Comparison of ENCODE assay signal across 28 cellular contexts in genomic region chr16:86080982-86081381, GRCh38.
"Had no signal": no experiment of that assay in that cellular context is flagged by ENCODE, and none has a peak within 500 bp of the region (broad histone marks: within the 10 kb centered on the region; RNA-seq: fewer than 3 reads in every experiment).

No MANE protein-coding gene starts in this region.

- H3K27ac ChIP-seq: left lung, lower lobe of right lung, neural progenitor cell, neutrophil, ovary, prostate gland, suprapubic skin, thoracic aorta, tibial artery, upper lobe of right lung had no signal

- ATAC-seq: left colon; left lung; lower lobe of right lung; natural killer cell; right cardiac atrium; stimulated activated naive B cell treated with anti-CD40 and anti-IgM and Interleukin-4, amounts not matched to agents 10 μg/mL and 1 μg/mL and 100 μg/mL, for 72 hours; stimulated activated naive CD8-positive, alpha-beta T cell treated with anti-CD3 and anti-CD28 coated beads, Interleukin-15, Interleukin-2, amounts not matched to agents 100 U/mL and 50 U/mL, for 24 hours; upper lobe of right lung had no signal

- H3K9me3 ChIP-seq: left lung, lower lobe of right lung, neutrophil, ovary, prostate gland, suprapubic skin, thoracic aorta, tibial artery, upper lobe of right lung had no signal

- H3K36me3 ChIP-seq: left lung, lower lobe of right lung, neural progenitor cell, neutrophil, ovary, prostate gland, suprapubic skin, thoracic aorta, tibial artery, upper lobe of right lung had no signal

- DNase-seq: hippocampal formation; lower lobe of right lung; mammary epithelial cell; mesenchymal stem cell; naive B cell; natural killer cell; nephron progenitor cell; occipital lobe; retina; stimulated activated CD4-positive, alpha-beta T cell treated with anti-CD3 and anti-CD28 coated beads, Interleukin-1b, Interleukin-23, amount 100 ng/mL, for 48 hours; stimulated activated CD4-positive, alpha-beta T cell treated with anti-CD3 and anti-CD28 coated beads, Interleukin-2, amount 100 ng/mL, for 48 hours; stimulated activated naive B cell treated with anti-CD40 and anti-IgM and Interleukin-4, amounts not matched to agents 10 μg/mL and 1 μg/mL and 100 μg/mL, for 72 hours; stimulated activated naive CD8-positive, alpha-beta T cell treated with anti-CD3 and anti-CD28 coated beads, Interleukin-15, Interleukin-2, amounts not matched to agents 100 U/mL and 50 U/mL, for 24 hours; trophoblast cell had no signal

- H3K9ac ChIP-seq: neural progenitor cell had no signal

- H3K4me1 ChIP-seq: lower lobe of right lung, neural progenitor cell, prostate gland, suprapubic skin, tibial artery, upper lobe of right lung had no signal

- H3K27me3 ChIP-seq: ovary, upper lobe of right lung had no signal

- FAIRE-seq: keratinocyte, urothelium cell line had no signal

- H3K4me3 ChIP-seq: left lung, lower lobe of right lung, neural progenitor cell, ovary, prostate gland, smooth muscle cell, suprapubic skin, thoracic aorta, tibial artery, upper lobe of right lung had no signal
